Comparison of ENCODE assay signal across 9 cellular contexts in genomic region chr3:193865339-193865738, GRCh38.
DNase-seq lines count a peak whose midpoint lies in the region; ATAC-seq and TF ChIP-seq lines count a peak whose summit lies in the region.
"Had no signal": no experiment of that assay in that cellular context is flagged by ENCODE, and none has a peak within 500 bp of the region (broad histone marks: within the 10 kb centered on the region; RNA-seq: fewer than 3 reads in every experiment).

No MANE protein-coding gene starts in this region.

- in situ Hi-C loops in Panc1 (cut with HindIII; ENCODE audit: low pct_unique_long_range_greater_than_20kb, low sequenced_read_pairs) = no loop called here

- BruUV-seq in Panc1 (replicated peaks; lab: Mats Ljungman, UMichigan) = no TSS peak

- H3K36me3 ChIP-seq in Panc1 (ENCODE audit: control insufficient read depth, insufficient read depth, low read length) (no peaks in the 10 kb centered on the region), BE2C (no peaks in the 10 kb centered on the region)

- H3K27ac ChIP-seq in Panc1 (ENCODE audit: low read length) = 0 out of 2 replicates have a peak overlapping the region, but pooled peaks have one; percentile 4

- TF ChIP-seq CTCF in Panc1 (IDR thresholded peaks at IDR 0.05) (no peak), BE2C (IDR thresholded peaks at IDR 0.05; ENCODE audit: low read depth, low read length) (no peak)

- peaks cover 11% of the 10 kb centered on the region for H3K4me1 ChIP-seq in Panc1 (ENCODE audit: control insufficient read depth, insufficient read depth, low read length)
- H3K4me1 ChIP-seq in BE2C = no peaks in the 10 kb centered on the region

- POLR2A ChIA-PET in Panc1 (lab: Charles Lee) = no interaction called here

- DNase-seq in Panc1 (ENCODE audit: low read depth, low spot score) (no peak), NCI-H774 (lab: John Stamatoyannopoulos, UW) (no peak), BE2C (no peak), activated gamma-delta T cell treated with Interleukin-2 at 50 U/mL for 16 hours (no peak)
- no peak for DNase-seq in activated CD4-positive, alpha-beta T cell treated with anti-CD3 and anti-CD28 coated beads for 4 hours
- DNase-seq: activated CD4-positive, alpha-beta T cell treated with anti-CD3 and anti-CD28 coated beads for 1 hour had no signal

- no peaks in the 10 kb centered on the region for H3K27me3 ChIP-seq in Panc1 (ENCODE audit: control insufficient read depth, insufficient read depth, low read length)
- H3K27me3 ChIP-seq in BE2C = no peaks in the 10 kb centered on the region

- H3K4me3 ChIP-seq in Panc1 (ENCODE audit: low read depth in 2 of 2, low read length in 2 of 2) (no peak overlapping the region), BE2C (ENCODE audit: low read depth, low read length) (no peak overlapping the region)

- H3K9me3 ChIP-seq in Panc1 (ENCODE audit: control insufficient read depth, insufficient read depth, low read depth, low read length) (no peaks in the 10 kb centered on the region), BE2C (no peaks in the 10 kb centered on the region)

- ATAC-seq in GM18517 (IDR thresholded peaks at IDR 0.05; ENCODE audit: unreplicated experiment) (peak; percentile 85), GM21423 (IDR thresholded peaks at IDR 0.05; ENCODE audit: unreplicated experiment) (peak; percentile 74), HG03095 (IDR thresholded peaks at IDR 0.05; ENCODE audit: unreplicated experiment) (peak; percentile 90), Panc1 (no peak)

- intact Hi-C loops in Panc1 (cut with micrococcal nuclease; ENCODE audit: unreplicated experiment) = no loop called here

- CTCF ChIA-PET in Panc1 (lab: Charles Lee) = no interaction called here
